In the genomic region with DNA sequence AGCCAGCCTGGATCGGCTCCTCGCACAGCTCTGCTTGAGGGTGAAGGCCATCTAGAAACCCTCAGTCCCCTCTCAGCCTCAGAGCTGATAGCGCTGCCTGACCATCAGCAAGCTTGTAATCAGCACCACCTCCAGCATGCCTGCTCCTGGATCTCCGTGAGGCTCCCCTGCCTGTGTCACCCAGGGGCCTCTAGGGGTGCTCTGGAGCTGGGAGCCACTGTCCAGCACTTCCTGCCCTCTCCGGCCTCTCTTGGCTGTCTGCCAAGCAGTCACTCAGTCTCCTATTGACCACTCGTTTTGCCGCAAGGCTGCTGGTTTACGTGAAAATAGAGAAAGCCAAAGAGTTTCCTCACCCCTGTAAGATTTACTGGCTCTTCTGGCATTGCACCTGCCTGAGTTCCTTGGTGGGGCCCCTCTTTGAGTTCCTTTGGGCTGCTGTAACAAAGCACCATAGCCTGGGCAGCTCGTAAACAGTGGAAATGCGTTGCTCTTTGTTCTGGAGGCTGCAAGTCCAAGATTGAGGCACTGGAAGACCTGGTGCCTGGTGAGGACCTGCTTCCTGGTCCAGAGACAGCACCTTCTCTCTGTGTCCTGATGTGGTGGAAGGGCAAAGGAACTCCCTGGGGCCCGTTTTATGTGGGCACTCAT, we compare ENCODE assay signal across 1 cellular context.
A peak's percentile ranks its signal among the peaks of the same experiment; 100 is the strongest.
TF ChIP-seq lines count a peak whose summit lies in the region.

No MANE protein-coding gene starts in this region.

TF ChIP-seq in HepG2, 621 proteins besides CTCF, POLR2A, EP300 and RAD21 (continued from another document and continues in another):
- TF ChIP-seq, protein P1, sequence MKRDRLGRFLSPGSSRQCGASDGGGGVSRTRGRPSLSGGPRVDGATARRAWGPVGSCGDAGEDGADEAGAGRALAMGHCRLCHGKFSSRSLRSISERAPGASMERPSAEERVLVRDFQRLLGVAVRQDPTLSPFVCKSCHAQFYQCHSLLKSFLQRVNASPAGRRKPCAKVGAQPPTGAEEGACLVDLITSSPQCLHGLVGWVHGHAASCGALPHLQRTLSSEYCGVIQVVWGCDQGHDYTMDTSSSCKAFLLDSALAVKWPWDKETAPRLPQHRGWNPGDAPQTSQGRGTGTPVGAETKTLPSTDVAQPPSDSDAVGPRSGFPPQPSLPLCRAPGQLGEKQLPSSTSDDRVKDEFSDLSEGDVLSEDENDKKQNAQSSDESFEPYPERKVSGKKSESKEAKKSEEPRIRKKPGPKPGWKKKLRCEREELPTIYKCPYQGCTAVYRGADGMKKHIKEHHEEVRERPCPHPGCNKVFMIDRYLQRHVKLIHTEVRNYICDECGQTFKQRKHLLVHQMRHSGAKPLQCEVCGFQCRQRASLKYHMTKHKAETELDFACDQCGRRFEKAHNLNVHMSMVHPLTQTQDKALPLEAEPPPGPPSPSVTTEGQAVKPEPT (CRISPR knock-in tag; IDR thresholded peaks at IDR 0.05; ENCODE audit: low read depth) = peak; percentile 82; the same call in 1 of the 2 replicates
- no peak for TF ChIP-seq JDP2 (CRISPR knock-in tag; IDR thresholded peaks at IDR 0.05; ENCODE audit: borderline replicate concordance)
- no peak for TF ChIP-seq HNRNPUL1 (IDR thresholded peaks at IDR 0.05; ENCODE audit: low read depth, low read length)
- TF ChIP-seq ZNF333 (CRISPR knock-in tag; IDR thresholded peaks at IDR 0.05; ENCODE audit: borderline replicate concordance) = no peak
- TF ChIP-seq RFXANK (CRISPR knock-in tag; IDR thresholded peaks at IDR 0.05) = 0 out of 2 replicates have a peak, but pooled peaks have one; percentile 68
- TF ChIP-seq NFYC (CRISPR knock-in tag; IDR thresholded peaks at IDR 0.05) = peak; percentile 43; the same call in 1 of the 2 replicates
- TF ChIP-seq, protein P2, sequence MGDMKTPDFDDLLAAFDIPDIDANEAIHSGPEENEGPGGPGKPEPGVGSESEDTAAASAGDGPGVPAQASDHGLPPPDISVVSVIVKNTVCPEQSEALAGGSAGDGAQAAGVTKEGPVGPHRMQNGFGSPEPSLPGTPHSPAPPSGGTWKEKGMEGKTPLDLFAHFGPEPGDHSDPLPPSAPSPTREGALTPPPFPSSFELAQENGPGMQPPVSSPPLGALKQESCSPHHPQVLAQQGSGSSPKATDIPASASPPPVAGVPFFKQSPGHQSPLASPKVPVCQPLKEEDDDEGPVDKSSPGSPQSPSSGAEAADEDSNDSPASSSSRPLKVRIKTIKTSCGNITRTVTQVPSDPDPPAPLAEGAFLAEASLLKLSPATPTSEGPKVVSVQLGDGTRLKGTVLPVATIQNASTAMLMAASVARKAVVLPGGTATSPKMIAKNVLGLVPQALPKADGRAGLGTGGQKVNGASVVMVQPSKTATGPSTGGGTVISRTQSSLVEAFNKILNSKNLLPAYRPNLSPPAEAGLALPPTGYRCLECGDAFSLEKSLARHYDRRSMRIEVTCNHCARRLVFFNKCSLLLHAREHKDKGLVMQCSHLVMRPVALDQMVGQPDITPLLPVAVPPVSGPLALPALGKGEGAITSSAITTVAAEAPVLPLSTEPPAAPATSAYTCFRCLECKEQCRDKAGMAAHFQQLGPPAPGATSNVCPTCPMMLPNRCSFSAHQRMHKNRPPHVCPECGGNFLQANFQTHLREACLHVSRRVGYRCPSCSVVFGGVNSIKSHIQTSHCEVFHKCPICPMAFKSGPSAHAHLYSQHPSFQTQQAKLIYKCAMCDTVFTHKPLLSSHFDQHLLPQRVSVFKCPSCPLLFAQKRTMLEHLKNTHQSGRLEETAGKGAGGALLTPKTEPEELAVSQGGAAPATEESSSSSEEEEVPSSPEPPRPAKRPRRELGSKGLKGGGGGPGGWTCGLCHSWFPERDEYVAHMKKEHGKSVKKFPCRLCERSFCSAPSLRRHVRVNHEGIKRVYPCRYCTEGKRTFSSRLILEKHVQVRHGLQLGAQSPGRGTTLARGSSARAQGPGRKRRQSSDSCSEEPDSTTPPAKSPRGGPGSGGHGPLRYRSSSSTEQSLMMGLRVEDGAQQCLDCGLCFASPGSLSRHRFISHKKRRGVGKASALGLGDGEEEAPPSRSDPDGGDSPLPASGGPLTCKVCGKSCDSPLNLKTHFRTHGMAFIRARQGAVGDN (CRISPR knock-in tag; IDR thresholded peaks at IDR 0.05) = peak; percentile 81
- TF ChIP-seq ZZZ3 (CRISPR knock-in tag; IDR thresholded peaks at IDR 0.05; ENCODE audit: borderline replicate concordance) = no peak
- peak; percentile 15; the same call in 1 of the 2 replicates for TF ChIP-seq ZFX (CRISPR knock-in tag; IDR thresholded peaks at IDR 0.05; ENCODE audit: low read depth)
- TF ChIP-seq CBX5 (CRISPR knock-in tag; IDR thresholded peaks at IDR 0.05; ENCODE audit: borderline replicate concordance) = peak; percentile 63; the same call in 1 of the 2 replicates
- peak; percentile 63 for TF ChIP-seq ATF7-NPFF (CRISPR knock-in tag; IDR thresholded peaks at IDR 0.05; ENCODE audit: low read depth)
- no peak for TF ChIP-seq ZNF557 (CRISPR knock-in tag; IDR thresholded peaks at IDR 0.05)
- TF ChIP-seq, protein P3, sequence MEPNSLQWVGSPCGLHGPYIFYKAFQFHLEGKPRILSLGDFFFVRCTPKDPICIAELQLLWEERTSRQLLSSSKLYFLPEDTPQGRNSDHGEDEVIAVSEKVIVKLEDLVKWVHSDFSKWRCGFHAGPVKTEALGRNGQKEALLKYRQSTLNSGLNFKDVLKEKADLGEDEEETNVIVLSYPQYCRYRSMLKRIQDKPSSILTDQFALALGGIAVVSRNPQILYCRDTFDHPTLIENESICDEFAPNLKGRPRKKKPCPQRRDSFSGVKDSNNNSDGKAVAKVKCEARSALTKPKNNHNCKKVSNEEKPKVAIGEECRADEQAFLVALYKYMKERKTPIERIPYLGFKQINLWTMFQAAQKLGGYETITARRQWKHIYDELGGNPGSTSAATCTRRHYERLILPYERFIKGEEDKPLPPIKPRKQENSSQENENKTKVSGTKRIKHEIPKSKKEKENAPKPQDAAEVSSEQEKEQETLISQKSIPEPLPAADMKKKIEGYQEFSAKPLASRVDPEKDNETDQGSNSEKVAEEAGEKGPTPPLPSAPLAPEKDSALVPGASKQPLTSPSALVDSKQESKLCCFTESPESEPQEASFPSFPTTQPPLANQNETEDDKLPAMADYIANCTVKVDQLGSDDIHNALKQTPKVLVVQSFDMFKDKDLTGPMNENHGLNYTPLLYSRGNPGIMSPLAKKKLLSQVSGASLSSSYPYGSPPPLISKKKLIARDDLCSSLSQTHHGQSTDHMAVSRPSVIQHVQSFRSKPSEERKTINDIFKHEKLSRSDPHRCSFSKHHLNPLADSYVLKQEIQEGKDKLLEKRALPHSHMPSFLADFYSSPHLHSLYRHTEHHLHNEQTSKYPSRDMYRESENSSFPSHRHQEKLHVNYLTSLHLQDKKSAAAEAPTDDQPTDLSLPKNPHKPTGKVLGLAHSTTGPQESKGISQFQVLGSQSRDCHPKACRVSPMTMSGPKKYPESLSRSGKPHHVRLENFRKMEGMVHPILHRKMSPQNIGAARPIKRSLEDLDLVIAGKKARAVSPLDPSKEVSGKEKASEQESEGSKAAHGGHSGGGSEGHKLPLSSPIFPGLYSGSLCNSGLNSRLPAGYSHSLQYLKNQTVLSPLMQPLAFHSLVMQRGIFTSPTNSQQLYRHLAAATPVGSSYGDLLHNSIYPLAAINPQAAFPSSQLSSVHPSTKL (CRISPR knock-in tag; IDR thresholded peaks at IDR 0.05) = peak; percentile 68; the same call in 1 of the 2 replicates
- TF ChIP-seq, protein P4, sequence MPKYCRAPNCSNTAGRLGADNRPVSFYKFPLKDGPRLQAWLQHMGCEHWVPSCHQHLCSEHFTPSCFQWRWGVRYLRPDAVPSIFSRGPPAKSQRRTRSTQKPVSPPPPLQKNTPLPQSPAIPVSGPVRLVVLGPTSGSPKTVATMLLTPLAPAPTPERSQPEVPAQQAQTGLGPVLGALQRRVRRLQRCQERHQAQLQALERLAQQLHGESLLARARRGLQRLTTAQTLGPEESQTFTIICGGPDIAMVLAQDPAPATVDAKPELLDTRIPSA (CRISPR knock-in tag; IDR thresholded peaks at IDR 0.05; ENCODE audit: borderline replicate concordance) = 0 out of 2 replicates have a peak, but pooled peaks have one; percentile 63
- TF ChIP-seq ZBTB20 (CRISPR knock-in tag; IDR thresholded peaks at IDR 0.05; ENCODE audit: borderline replicate concordance, low read depth) = no peak; the same call in 1 of the 2 replicates
- TF ChIP-seq ARNT2 (CRISPR knock-in tag; IDR thresholded peaks at IDR 0.05; ENCODE audit: low read depth) = 0 out of 2 replicates have a peak, but pooled peaks have one; percentile 75
- TF ChIP-seq ZNF629 (CRISPR knock-in tag; conservative IDR thresholded peaks at IDR 0.05) = 0 out of 2 replicates have a peak, but pooled peaks have one; percentile 5
- peak; percentile 65 for TF ChIP-seq HNRNPH1 (optimal IDR thresholded peaks at IDR 0.05; ENCODE audit: low read depth, low read length)
- TF ChIP-seq, protein P5, sequence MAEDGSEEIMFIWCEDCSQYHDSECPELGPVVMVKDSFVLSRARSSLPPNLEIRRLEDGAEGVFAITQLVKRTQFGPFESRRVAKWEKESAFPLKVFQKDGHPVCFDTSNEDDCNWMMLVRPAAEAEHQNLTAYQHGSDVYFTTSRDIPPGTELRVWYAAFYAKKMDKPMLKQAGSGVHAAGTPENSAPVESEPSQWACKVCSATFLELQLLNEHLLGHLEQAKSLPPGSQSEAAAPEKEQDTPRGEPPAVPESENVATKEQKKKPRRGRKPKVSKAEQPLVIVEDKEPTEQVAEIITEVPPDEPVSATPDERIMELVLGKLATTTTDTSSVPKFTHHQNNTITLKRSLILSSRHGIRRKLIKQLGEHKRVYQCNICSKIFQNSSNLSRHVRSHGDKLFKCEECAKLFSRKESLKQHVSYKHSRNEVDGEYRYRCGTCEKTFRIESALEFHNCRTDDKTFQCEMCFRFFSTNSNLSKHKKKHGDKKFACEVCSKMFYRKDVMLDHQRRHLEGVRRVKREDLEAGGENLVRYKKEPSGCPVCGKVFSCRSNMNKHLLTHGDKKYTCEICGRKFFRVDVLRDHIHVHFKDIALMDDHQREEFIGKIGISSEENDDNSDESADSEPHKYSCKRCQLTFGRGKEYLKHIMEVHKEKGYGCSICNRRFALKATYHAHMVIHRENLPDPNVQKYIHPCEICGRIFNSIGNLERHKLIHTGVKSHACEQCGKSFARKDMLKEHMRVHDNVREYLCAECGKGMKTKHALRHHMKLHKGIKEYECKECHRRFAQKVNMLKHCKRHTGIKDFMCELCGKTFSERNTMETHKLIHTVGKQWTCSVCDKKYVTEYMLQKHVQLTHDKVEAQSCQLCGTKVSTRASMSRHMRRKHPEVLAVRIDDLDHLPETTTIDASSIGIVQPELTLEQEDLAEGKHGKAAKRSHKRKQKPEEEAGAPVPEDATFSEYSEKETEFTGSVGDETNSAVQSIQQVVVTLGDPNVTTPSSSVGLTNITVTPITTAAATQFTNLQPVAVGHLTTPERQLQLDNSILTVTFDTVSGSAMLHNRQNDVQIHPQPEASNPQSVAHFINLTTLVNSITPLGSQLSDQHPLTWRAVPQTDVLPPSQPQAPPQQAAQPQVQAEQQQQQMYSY (CRISPR knock-in tag; IDR thresholded peaks at IDR 0.05) = 0 out of 2 replicates have a peak, but pooled peaks have one; percentile 29
- TF ChIP-seq ZNF788 (CRISPR knock-in tag; IDR thresholded peaks at IDR 0.05; ENCODE audit: borderline replicate concordance) = peak; percentile 41
- peak; percentile 69 for TF ChIP-seq MXD4 (CRISPR knock-in tag; IDR thresholded peaks at IDR 0.05)
- TF ChIP-seq SALL2 (CRISPR knock-in tag; IDR thresholded peaks at IDR 0.05) = 0 out of 2 replicates have a peak, but pooled peaks have one; percentile 44
- TF ChIP-seq KLF11 (CRISPR knock-in tag; IDR thresholded peaks at IDR 0.05) = 0 out of 2 replicates have a peak, but pooled peaks have one; percentile 26
- TF ChIP-seq, protein P6, sequence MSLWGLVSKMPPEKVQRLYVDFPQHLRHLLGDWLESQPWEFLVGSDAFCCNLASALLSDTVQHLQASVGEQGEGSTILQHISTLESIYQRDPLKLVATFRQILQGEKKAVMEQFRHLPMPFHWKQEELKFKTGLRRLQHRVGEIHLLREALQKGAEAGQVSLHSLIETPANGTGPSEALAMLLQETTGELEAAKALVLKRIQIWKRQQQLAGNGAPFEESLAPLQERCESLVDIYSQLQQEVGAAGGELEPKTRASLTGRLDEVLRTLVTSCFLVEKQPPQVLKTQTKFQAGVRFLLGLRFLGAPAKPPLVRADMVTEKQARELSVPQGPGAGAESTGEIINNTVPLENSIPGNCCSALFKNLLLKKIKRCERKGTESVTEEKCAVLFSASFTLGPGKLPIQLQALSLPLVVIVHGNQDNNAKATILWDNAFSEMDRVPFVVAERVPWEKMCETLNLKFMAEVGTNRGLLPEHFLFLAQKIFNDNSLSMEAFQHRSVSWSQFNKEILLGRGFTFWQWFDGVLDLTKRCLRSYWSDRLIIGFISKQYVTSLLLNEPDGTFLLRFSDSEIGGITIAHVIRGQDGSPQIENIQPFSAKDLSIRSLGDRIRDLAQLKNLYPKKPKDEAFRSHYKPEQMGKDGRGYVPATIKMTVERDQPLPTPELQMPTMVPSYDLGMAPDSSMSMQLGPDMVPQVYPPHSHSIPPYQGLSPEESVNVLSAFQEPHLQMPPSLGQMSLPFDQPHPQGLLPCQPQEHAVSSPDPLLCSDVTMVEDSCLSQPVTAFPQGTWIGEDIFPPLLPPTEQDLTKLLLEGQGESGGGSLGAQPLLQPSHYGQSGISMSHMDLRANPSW (CRISPR knock-in tag; IDR thresholded peaks at IDR 0.05; ENCODE audit: borderline replicate concordance) = 0 out of 2 replicates have a peak, but pooled peaks have one; percentile 15
- peak; percentile 79; the same call in 1 of the 2 replicates for TF ChIP-seq CHD4 (IDR thresholded peaks at IDR 0.05; ENCODE audit: borderline replicate concordance, low read length)
- TF ChIP-seq ZNF12 (CRISPR knock-in tag; IDR thresholded peaks at IDR 0.05) = peak; percentile 26; the same call in 1 of the 2 replicates
- peak; percentile 34 for TF ChIP-seq HCFC1 (IDR thresholded peaks at IDR 0.05; ENCODE audit: low read depth, low read length)
- TF ChIP-seq, protein P7, sequence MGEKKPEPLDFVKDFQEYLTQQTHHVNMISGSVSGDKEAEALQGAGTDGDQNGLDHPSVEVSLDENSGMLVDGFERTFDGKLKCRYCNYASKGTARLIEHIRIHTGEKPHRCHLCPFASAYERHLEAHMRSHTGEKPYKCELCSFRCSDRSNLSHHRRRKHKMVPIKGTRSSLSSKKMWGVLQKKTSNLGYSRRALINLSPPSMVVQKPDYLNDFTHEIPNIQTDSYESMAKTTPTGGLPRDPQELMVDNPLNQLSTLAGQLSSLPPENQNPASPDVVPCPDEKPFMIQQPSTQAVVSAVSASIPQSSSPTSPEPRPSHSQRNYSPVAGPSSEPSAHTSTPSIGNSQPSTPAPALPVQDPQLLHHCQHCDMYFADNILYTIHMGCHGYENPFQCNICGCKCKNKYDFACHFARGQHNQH (CRISPR knock-in tag; IDR thresholded peaks at IDR 0.05) = peak; percentile 91
- peak; percentile 55; the same call in 1 of the 2 replicates for TF ChIP-seq WIZ (CRISPR knock-in tag; IDR thresholded peaks at IDR 0.05)
- TF ChIP-seq XRCC5 (optimal IDR thresholded peaks at IDR 0.05; ENCODE audit: low read length) = peak; percentile 99
- no peak for TF ChIP-seq GLI4 (CRISPR knock-in tag; IDR thresholded peaks at IDR 0.05; ENCODE audit: borderline replicate concordance)
- TF ChIP-seq HMG20A (CRISPR knock-in tag; IDR thresholded peaks at IDR 0.05; ENCODE audit: borderline replicate concordance) = no peak
- TF ChIP-seq, protein P8, sequence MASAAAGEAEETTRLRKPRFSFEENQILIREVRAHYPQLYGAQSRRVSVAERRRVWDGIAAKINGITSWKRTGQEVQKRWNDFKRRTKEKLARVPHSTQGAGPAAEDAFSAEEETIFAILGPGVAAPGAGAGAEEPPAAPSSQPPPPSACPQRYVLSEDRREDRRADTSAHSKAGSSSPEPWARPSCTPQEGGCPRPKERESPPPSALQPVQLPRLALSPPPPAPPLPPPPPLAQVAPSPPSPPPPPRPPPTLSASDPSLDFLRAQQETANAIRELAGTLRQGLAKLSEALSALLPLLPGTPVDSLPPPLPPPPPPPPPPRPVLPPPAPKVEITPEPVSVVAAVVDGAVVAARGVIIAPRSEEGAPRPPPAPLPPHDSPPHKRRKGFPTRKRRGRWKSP (CRISPR knock-in tag; IDR thresholded peaks at IDR 0.05) = 0 out of 2 replicates have a peak, but pooled peaks have one; percentile 65
- TF ChIP-seq ZNF703 (CRISPR knock-in tag; IDR thresholded peaks at IDR 0.05; ENCODE audit: borderline replicate concordance) = no peak
- TF ChIP-seq RFX5 (IDR thresholded peaks at IDR 0.05; ENCODE audit: low read depth, low read length) = 0 out of 2 replicates have a peak, but pooled peaks have one; percentile 24
